Comparison of ENCODE assay signal across 13 cellular contexts in the genomic region with DNA sequence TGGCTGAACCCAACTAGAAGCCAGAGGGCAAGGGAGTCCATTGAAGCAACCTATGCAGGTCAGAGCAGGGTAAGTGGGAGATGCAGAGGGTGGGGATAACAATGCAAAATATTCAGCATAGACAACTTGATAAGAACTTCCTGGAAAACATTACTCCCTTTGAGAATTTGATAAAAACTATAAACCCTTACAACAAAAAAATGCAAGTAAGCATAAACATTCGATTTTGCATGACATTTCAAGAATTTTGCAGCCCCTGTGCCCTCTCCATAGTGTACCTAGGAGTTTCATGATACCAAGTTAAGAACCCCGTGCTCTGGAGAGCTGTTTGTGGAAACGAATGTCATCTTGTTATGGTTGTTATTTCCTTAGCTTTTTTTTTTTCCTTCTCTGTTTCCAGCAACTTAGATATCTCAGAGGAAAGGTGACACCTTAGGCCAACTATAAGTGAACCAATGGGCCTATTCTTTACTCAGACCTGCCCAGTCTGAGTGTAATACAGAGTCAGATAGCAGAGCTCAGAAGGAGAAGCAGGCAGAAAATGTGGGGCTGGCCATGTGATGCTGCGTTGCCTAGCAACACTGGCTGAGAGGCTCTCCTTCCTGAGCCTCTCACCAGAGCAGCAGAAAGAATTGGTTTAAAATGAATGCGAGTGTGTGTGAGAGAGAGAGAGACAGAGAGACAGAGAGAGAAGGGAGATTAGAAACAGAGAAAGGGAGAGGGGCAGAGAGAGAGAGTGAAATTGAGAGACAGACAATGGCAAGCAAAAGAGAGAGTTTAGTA. TPM values are rescaled to one million over a fixed set of nuclear protein-coding genes. Genes with fewer than 3 reads are reported as not detected.
DNase-seq lines count a peak whose midpoint lies in the region; ATAC-seq and TF ChIP-seq lines count a peak whose summit lies in the region.
"Had no signal": no experiment of that assay in that cellular context is flagged by ENCODE, and none has a peak within 500 bp of the region (broad histone marks: within the 10 kb centered on the region; RNA-seq: fewer than 3 reads in every experiment).

No MANE protein-coding gene starts in this region.

- peaks cover 67% of the 10 kb centered on the region for H3K9me3 Mint-ChIP-seq in endodermal cell
- H3K9me3 Mint-ChIP-seq: activated T-helper 17 cell treated with anti-CD3 and anti-CD28 coated beads, Interleukin-2, amount 50 U/mL, for 72 hours had no signal

- H3K9ac ChIP-seq in endodermal cell (ENCODE audit: extremely low read depth, low read length, poor library complexity, severe bottlenecking) = no peak overlapping the region

- peak; percentile 49 for DNase-seq in NCI-H82 (lab: John Stamatoyannopoulos, UW)
- DNase-seq in NCI-H82 treated with DMSO at 0.1 percent for 48 hours (lab: John Stamatoyannopoulos, UW; ENCODE audit: unreplicated experiment) = no peak
- DNase-seq in NCI-H510A treated with DMSO at 0.1 percent for 48 hours (lab: John Stamatoyannopoulos, UW) = peak; percentile 55
- DNase-seq in endodermal cell = peak; percentile 47
- DNase-seq in superior temporal gyrus (ENCODE audit: extremely low spot score) = peak; percentile 59
- no peak for DNase-seq in dermis blood vessel endothelial cell
- DNase-seq in suprapubic skin (ENCODE audit: low spot score in 2 of 2) = no peak
- DNase-seq: activated CD4-positive, alpha-beta T cell treated with anti-CD3 and anti-CD28 coated beads, Interleukin-2, amount 50 U/mL, for 1 hour; Caco-2; T-helper 17 cell; upper lobe of left lung had no signal

- no peak overlapping the region for H3K27ac ChIP-seq in endodermal cell (ENCODE audit: low read depth, low read length)
- H3K27ac ChIP-seq in suprapubic skin = no peak overlapping the region
- H3K27ac ChIP-seq: upper lobe of left lung had no signal

- no peak overlapping the region for H3K4me3 Mint-ChIP-seq in endodermal cell
- H3K4me3 Mint-ChIP-seq: activated T-helper 17 cell treated with anti-CD3 and anti-CD28 coated beads, Interleukin-2, amount 50 U/mL, for 72 hours; T-helper 17 cell had no signal

- H3K27ac Mint-ChIP-seq in endodermal cell = no peak overlapping the region
- H3K27ac Mint-ChIP-seq: activated T-helper 17 cell treated with anti-CD3 and anti-CD28 coated beads, Interleukin-2, amount 50 U/mL, for 72 hours; T-helper 17 cell had no signal

- H3K4me1 Mint-ChIP-seq in endodermal cell = no peaks in the 10 kb centered on the region
- H3K4me1 Mint-ChIP-seq: activated T-helper 17 cell treated with anti-CD3 and anti-CD28 coated beads, Interleukin-2, amount 50 U/mL, for 72 hours; T-helper 17 cell had no signal

- H3K36me3 Mint-ChIP-seq in endodermal cell (ENCODE audit: low read depth) = no peaks in the 10 kb centered on the region

- no peak for TF ChIP-seq EP300 in suprapubic skin (IDR thresholded peaks at IDR 0.05)

- H3K27me3 ChIP-seq in endodermal cell (ENCODE audit: control insufficient read depth, insufficient read depth, low read length, poor library complexity, severe bottlenecking) (no peaks in the 10 kb centered on the region), suprapubic skin (no peaks in the 10 kb centered on the region)
- H3K27me3 ChIP-seq: upper lobe of left lung had no signal

- 60 to 73% methylated on average over 2 to 4 of the region's 5 CpGs for WGBS in endodermal cell (ENCODE audit: insufficient coverage in 1 of 2, insufficient read length in 1 of 2), 2 experiments
- 50% methylated on average over 5 of the region's 5 CpGs for WGBS in suprapubic skin

- H3K4me1 ChIP-seq in endodermal cell (ENCODE audit: control insufficient read depth, insufficient read depth, low read length) = no peaks in the 10 kb centered on the region
- H3K4me1 ChIP-seq in suprapubic skin = no peaks in the 10 kb centered on the region
- H3K4me1 ChIP-seq: Caco-2, upper lobe of left lung had no signal

- no peaks in the 10 kb centered on the region for H3K9me3 ChIP-seq in endodermal cell (ENCODE audit: control insufficient read depth, low read length)
- H3K9me3 ChIP-seq in suprapubic skin = no peaks in the 10 kb centered on the region
- H3K9me3 ChIP-seq: Caco-2, upper lobe of left lung had no signal

- H3K27me3 Mint-ChIP-seq in endodermal cell (ENCODE audit: insufficient read depth) = peaks cover 4% of the 10 kb centered on the region

- no peak for TF ChIP-seq POLR2A in suprapubic skin (IDR thresholded peaks at IDR 0.05)

- ATAC-seq in activated CD4-positive, CD25-positive, alpha-beta regulatory T cell treated with anti-CD3 and anti-CD28 coated beads, Interleukin-2, amount 50 U/mL, for 24 hours = no peak
- ATAC-seq: activated T-helper 17 cell treated with anti-CD3 and anti-CD28 coated beads, Interleukin-2, amount 50 U/mL, for 72 hours; T-helper 17 cell had no signal

- no peaks in the 10 kb centered on the region for H3K36me3 ChIP-seq in endodermal cell (ENCODE audit: control insufficient read depth, insufficient read depth, low read length)
- H3K36me3 ChIP-seq in suprapubic skin = no peaks in the 10 kb centered on the region
- H3K36me3 ChIP-seq: upper lobe of left lung had no signal

- no peak overlapping the region for H3K4me3 ChIP-seq in endodermal cell (ENCODE audit: low read length)
- H3K4me3 ChIP-seq in suprapubic skin = no peak overlapping the region
- H3K4me3 ChIP-seq: upper lobe of left lung had no signal

- TF ChIP-seq CTCF in endodermal cell (conservative IDR thresholded peaks at IDR 0.05) (no peak), suprapubic skin (IDR thresholded peaks at IDR 0.05) (no peak)

RNA-seq across cellular contexts. Expression of a gene that starts 36.7 kb away (rescaled TPM):
- 1 to 10 TPM; 1.7 TPM for total RNA-seq in endodermal cell
- polyA plus RNA-seq in endodermal cell (2013, experiment 1 of 2) = 1.7 TPM
- 1.4 TPM for polyA plus RNA-seq in endodermal cell (2013, experiment 2 of 2)
- total RNA-seq in dermis blood vessel endothelial cell = not detected in 2 replicates
- under 1 TPM in 3 of 4 donors, not detected in 1; 0.10 to 0.45 (median 0.34) TPM for total RNA-seq in suprapubic skin
- total RNA-seq: Caco-2, T-helper 17 cell, upper lobe of left lung had no signal

Comparison
In these comparisons a context has a peak if more than half of its experiments do, and no peak if none do; other contexts are left out.
1. DNase-seq: peak in NCI-H82 (single experiment), NCI-H510A treated with DMSO at 0.1 percent for 48 hours (single experiment), endodermal cell (single experiment) and superior temporal gyrus (single experiment); none in NCI-H82 treated with DMSO at 0.1 percent for 48 hours (single experiment), dermis blood vessel endothelial cell (single experiment) and suprapubic skin (0 of 2).